Comparison of ENCODE assay signal across 8 cellular contexts in the genomic region with DNA sequence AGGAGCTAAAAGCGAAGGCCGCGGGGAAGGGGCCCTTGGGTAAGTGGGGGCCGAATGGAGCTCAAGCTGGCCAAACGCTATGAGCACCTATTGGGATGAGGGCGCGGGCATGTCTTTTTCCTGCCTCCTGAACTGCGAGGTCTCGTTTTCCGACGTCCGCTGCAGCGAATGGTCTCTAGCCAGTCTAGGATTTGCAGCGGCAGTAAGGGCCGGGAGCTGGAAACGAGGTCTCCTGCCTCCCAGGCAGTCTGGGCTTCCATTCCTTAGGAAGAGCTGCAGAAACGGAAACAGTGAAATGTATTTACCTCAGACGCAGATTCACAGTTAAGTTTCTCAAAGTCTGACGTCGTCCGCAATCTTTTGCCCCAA. TPM values are rescaled to one million over a fixed set of nuclear protein-coding genes. Genes with fewer than 3 reads are reported as not detected.
A peak's percentile ranks its signal among the peaks of the same experiment; 100 is the strongest.
DNase-seq lines count a peak whose midpoint lies in the region; ATAC-seq and TF ChIP-seq lines count a peak whose summit lies in the region.

No MANE protein-coding gene starts in this region.

- H3K36me3 ChIP-seq in muscle layer of duodenum (ENCODE audit: control insufficient read depth in 1 of 2, insufficient read depth in 2 of 2, low read length in 2 of 2) = peaks cover 0 to 22% of the 10 kb centered on the region in 2 donors

- peaks cover under 1 to 32% of the 10 kb centered on the region in 2 donors for H3K4me1 ChIP-seq in muscle layer of duodenum (ENCODE audit: control insufficient read depth in 1 of 2, insufficient read depth in 2 of 2, low read length in 2 of 2)

- no peak for ATAC-seq in HG03521 (IDR thresholded peaks at IDR 0.05; ENCODE audit: unreplicated experiment)

- H3K27me3 ChIP-seq in dorsolateral prefrontal cortex (no peaks in the 10 kb centered on the region), muscle layer of duodenum (ENCODE audit: low read depth, low read length) (no peaks in the 10 kb centered on the region)

- no peak for TF ChIP-seq CTCF in GM13977 (IDR thresholded peaks at IDR 0.05; ENCODE audit: extremely low read depth, insufficient read depth, missing control alignments)
- no peak for TF ChIP-seq CTCF in dorsolateral prefrontal cortex (IDR thresholded peaks at IDR 0.05 in 54 of 56, conservative IDR thresholded peaks at IDR 0.05 in 2 of 56; ENCODE audit: low read depth in 1 of 56, partially characterized antibody in 56 of 56)

- no peaks in the 10 kb centered on the region for H3K9me3 ChIP-seq in muscle layer of duodenum (ENCODE audit: control insufficient read depth in 1 of 2, low read length in 2 of 2)

- in situ Hi-C loops in GM13977 (cut with MboI; ENCODE audit: low pct_unique_long_range_greater_than_20kb, low sequenced_read_pairs, unreplicated experiment) = no loop called here

- DNase-seq in GM13977 (ENCODE audit: low spot score) (peak; percentile 19), NCI-H69 (lab: John Stamatoyannopoulos, UW) (peak; percentile 17), dorsolateral prefrontal cortex (no peak), NK-92 (lab: John Stamatoyannopoulos, UW; ENCODE audit: unreplicated experiment) (no peak), NCI-H1092 (lab: John Stamatoyannopoulos, UW) (no peak)
- no peak for DNase-seq in stimulated activated CD4-positive, alpha-beta T cell treated with anti-CD3 and anti-CD28 coated beads, Interleukin-4, amount 100 ng/mL, for 4 hours

- intact Hi-C loops in dorsolateral prefrontal cortex (cut with DNase I) = loop anchor here in 1 of 2 donors (5.0 kb wide), 1 partner anchor 407 kb away; a partner anchor contains a TSS

- H3K27ac ChIP-seq in dorsolateral prefrontal cortex (peak overlapping the region in 56 of 59 donors; percentile 48 to 95 (median 84)), muscle layer of duodenum (ENCODE audit: low read length) (peak overlapping the region; percentile 90)

- H3K4me3 ChIP-seq in dorsolateral prefrontal cortex (peak overlapping the region; percentile 67 to 100 (median 93)), muscle layer of duodenum (ENCODE audit: low read depth in 1 of 2, low read length in 2 of 2) (peak overlapping the region; percentile 84 to 88)

RNA-seq across cellular contexts. Expression of a gene that starts 0.5 kb away (rescaled TPM):
- total RNA-seq in dorsolateral prefrontal cortex = 100 to 1,000 TPM; 127 to 251 (median 193) TPM

RNA-seq across cellular contexts. Expression of a gene that starts 0.7 kb away (rescaled TPM):
- total RNA-seq in dorsolateral prefrontal cortex = 10 to 100 TPM in 60 of 120 experiments, 1 to 10 TPM in 60; 5.5 to 17.7 (median 10.0) TPM

RNA-seq across cellular contexts. Expression of a gene that starts 6.0 kb away (rescaled TPM):
- total RNA-seq in dorsolateral prefrontal cortex = 10 to 100 TPM in 5 of 120 experiments, 1 to 10 TPM in 115; 3.5 to 10.4 (median 6.0) TPM

RNA-seq across cellular contexts. Expression of a gene that starts 10.7 kb away (rescaled TPM):
- total RNA-seq in dorsolateral prefrontal cortex = 100 to 1,000 TPM in 116 of 120 experiments, 10 to 100 TPM in 4; 88.5 to 492 (median 177) TPM

Comparison
In these comparisons a context has a peak if more than half of its experiments do, and no peak if none do; other contexts are left out.
1. DNase-seq: peak in GM13977 (single experiment) and NCI-H69 (single experiment); none in dorsolateral prefrontal cortex (0 of 10), NK-92 (single experiment), NCI-H1092 (single experiment) and stimulated activated CD4-positive, alpha-beta T cell treated with anti-CD3 and anti-CD28 coated beads, Interleukin-4, amount 100 ng/mL, for 4 hours (0 of 2).